10 cellular contexts compared by ENCODE assay signal in the genomic region with DNA sequence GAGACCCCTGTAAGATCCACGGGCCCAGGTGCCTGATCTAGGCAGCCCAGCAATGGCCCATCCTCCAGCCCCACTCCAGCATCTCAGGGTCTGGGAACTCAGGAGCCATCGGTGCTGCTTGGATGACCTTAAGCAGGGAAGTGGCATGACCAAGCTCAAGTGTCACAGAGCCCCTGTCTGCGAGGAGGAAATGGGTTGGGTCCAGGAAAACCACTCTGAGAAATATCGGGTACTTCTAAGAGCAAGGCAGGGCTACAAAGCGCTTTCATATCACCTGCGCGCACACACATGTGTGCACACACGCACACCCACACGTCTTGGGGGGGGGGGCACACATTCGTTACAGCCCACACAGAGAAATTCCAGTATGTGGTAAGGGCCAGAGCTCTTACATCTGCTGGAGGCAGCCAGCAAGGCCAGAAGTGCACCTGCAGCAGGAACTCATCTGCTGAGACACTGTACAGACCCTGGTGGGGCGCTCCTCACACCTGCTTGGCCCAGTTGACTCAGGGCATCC. TPM values are rescaled to one million over a fixed set of nuclear protein-coding genes. Genes with fewer than 3 reads are reported as not detected.
DNase-seq lines count a peak whose midpoint lies in the region; ATAC-seq and TF ChIP-seq lines count a peak whose summit lies in the region.
"Had no signal": no experiment of that assay in that cellular context is flagged by ENCODE, and none has a peak within 500 bp of the region (broad histone marks: within the 10 kb centered on the region; RNA-seq: fewer than 3 reads in every experiment).

No MANE protein-coding gene starts in this region.

- peak overlapping the region; percentile 72 to 91 for H3K27ac Mint-ChIP-seq in stimulated activated naive CD8-positive, alpha-beta T cell treated with anti-CD3 and anti-CD28 coated beads, Interleukin-15, amount 100 ng/mL, for 72 hours
- H3K27ac Mint-ChIP-seq: dendritic cell treated with granulocyte-macrophage colony-stimulating factor and Interleukin-4, amounts not matched to agents 40 ng/mL and 50 ng/mL, for 4 days had no signal

- no peaks in the 10 kb centered on the region for H3K9me3 Mint-ChIP-seq in activated T-cell treated with anti-CD3 and anti-CD28 coated beads, Interleukin-2, amount 50 U/mL, for 4 hours
- H3K9me3 Mint-ChIP-seq in stimulated activated naive CD8-positive, alpha-beta T cell treated with anti-CD3 and anti-CD28 coated beads, Interleukin-15, amount 100 ng/mL, for 72 hours: peaks cover 9 to 11% of the 10 kb centered on the region in 2 donors
- H3K9me3 Mint-ChIP-seq: dendritic cell treated with granulocyte-macrophage colony-stimulating factor and Interleukin-4, amounts not matched to agents 40 ng/mL and 50 ng/mL, for 4 days had no signal

- H3K4me1 Mint-ChIP-seq in activated T-cell treated with anti-CD3 and anti-CD28 coated beads, Interleukin-2, amount 50 U/mL, for 4 hours (ENCODE audit: low read depth): peaks cover 59% of the 10 kb centered on the region
- H3K4me1 Mint-ChIP-seq in stimulated activated naive CD8-positive, alpha-beta T cell treated with anti-CD3 and anti-CD28 coated beads, Interleukin-15, amount 100 ng/mL, for 72 hours: peaks cover 58% of the 10 kb centered on the region

- H3K36me3 ChIP-seq in mucosa of descending colon (ENCODE audit: low read depth): no peaks in the 10 kb centered on the region

- H3K27me3 Mint-ChIP-seq in activated T-cell treated with anti-CD3 and anti-CD28 coated beads, Interleukin-2, amount 50 U/mL, for 4 hours (ENCODE audit: low read depth): no peaks in the 10 kb centered on the region
- no peaks in the 10 kb centered on the region for H3K27me3 Mint-ChIP-seq in stimulated activated naive CD8-positive, alpha-beta T cell treated with anti-CD3 and anti-CD28 coated beads, Interleukin-15, amount 100 ng/mL, for 72 hours

- peak; percentile 73 to 77 for ATAC-seq in activated T-cell treated with anti-CD3 and anti-CD28 coated beads, Interleukin-2, amount 50 U/mL, for 4 hours
- ATAC-seq in mucosa of descending colon: peak; percentile 61
- ATAC-seq in stimulated activated naive CD8-positive, alpha-beta T cell treated with anti-CD3 and anti-CD28 coated beads, Interleukin-15, amount 100 ng/mL, for 72 hours: peak; percentile 89

- peak; percentile 87 for DNase-seq in RPMI8226
- peak; percentile 59 for DNase-seq in activated T-cell treated with anti-CD3 and anti-CD28 coated beads, Interleukin-2, amount 50 U/mL, for 4 hours
- no peak for DNase-seq in mucosa of descending colon
- peak; percentile 38 to 39 for DNase-seq in stimulated activated naive CD8-positive, alpha-beta T cell treated with anti-CD3 and anti-CD28 coated beads, Interleukin-15, amount 100 ng/mL, for 72 hours
- DNase-seq in SKM-1 (lab: John Stamatoyannopoulos, UW; ENCODE audit: unreplicated experiment): no peak
- DNase-seq in nucleus accumbens (lab: John Stamatoyannopoulos, UW): no peak
- no peak for DNase-seq in NCI-H748 (lab: John Stamatoyannopoulos, UW; ENCODE audit: unreplicated experiment)
- DNase-seq: KG1, NCI-H524 treated with DMSO at 0.1 percent for 48 hours had no signal

- H3K4me3 ChIP-seq in mucosa of descending colon: no peak overlapping the region

- no peak for TF ChIP-seq CTCF in mucosa of descending colon (IDR thresholded peaks at IDR 0.05)

- no peaks in the 10 kb centered on the region for H3K9me3 ChIP-seq in mucosa of descending colon

- H3K4me1 ChIP-seq in mucosa of descending colon (ENCODE audit: low read depth): no peaks in the 10 kb centered on the region

- intact Hi-C loops in mucosa of descending colon (cut with DNase I, micrococcal nuclease): no loop called here

- peak overlapping the region; percentile 66 for H3K4me3 Mint-ChIP-seq in activated T-cell treated with anti-CD3 and anti-CD28 coated beads, Interleukin-2, amount 50 U/mL, for 4 hours
- peak overlapping the region; percentile 70 to 73 for H3K4me3 Mint-ChIP-seq in stimulated activated naive CD8-positive, alpha-beta T cell treated with anti-CD3 and anti-CD28 coated beads, Interleukin-15, amount 100 ng/mL, for 72 hours
- H3K4me3 Mint-ChIP-seq: dendritic cell treated with granulocyte-macrophage colony-stimulating factor and Interleukin-4, amounts not matched to agents 40 ng/mL and 50 ng/mL, for 4 days had no signal

- H3K36me3 Mint-ChIP-seq in activated T-cell treated with anti-CD3 and anti-CD28 coated beads, Interleukin-2, amount 50 U/mL, for 4 hours (ENCODE audit: insufficient read depth): no peaks in the 10 kb centered on the region

RNA-seq across cellular contexts. Expression of a gene that starts 32.6 kb away (rescaled TPM):
- total RNA-seq in activated T-cell treated with anti-CD3 and anti-CD28 coated beads, Interleukin-2, amount 50 U/mL, for 4 hours: under 1 TPM in 1 of 3 donors, not detected in 2; 0.14 TPM
- under 1 TPM in 1 of 3 donors, not detected in 2; 0.99 TPM for total RNA-seq in mucosa of descending colon

Comparison
In these comparisons a context has a peak if more than half of its experiments do, and no peak if none do; other contexts are left out.
1. DNase-seq: peak in RPMI8226 (single experiment), activated T-cell treated with anti-CD3 and anti-CD28 coated beads, Interleukin-2, amount 50 U/mL, for 4 hours (single experiment) and stimulated activated naive CD8-positive, alpha-beta T cell treated with anti-CD3 and anti-CD28 coated beads, Interleukin-15, amount 100 ng/mL, for 72 hours (2 of 2); none in mucosa of descending colon (0 of 3), SKM-1 (single experiment), nucleus accumbens (0 of 56) and NCI-H748 (single experiment).
2. Peak in every context shown above with its lines, with median percentiles within 50 percentile points of each other: ATAC-seq.